ENCODE assay signal across 10 cellular contexts in genomic region chr15:101528108-101528916, GRCh38. TPM values are rescaled to one million over a fixed set of nuclear protein-coding genes. Genes with fewer than 3 reads are reported as not detected.
DNase-seq lines count a peak whose midpoint lies in the region; ATAC-seq and TF ChIP-seq lines count a peak whose summit lies in the region.
"Had no signal": no experiment of that assay in that cellular context is flagged by ENCODE, and none has a peak within 500 bp of the region (broad histone marks: within the 10 kb centered on the region; RNA-seq: fewer than 3 reads in every experiment).

No MANE protein-coding gene starts in this region.

- ATAC-seq in upper lobe of left lung (ENCODE audit: low FRiP score in 2 of 2): peak; percentile 24 to 62
- no peak for ATAC-seq in GM18519 (IDR thresholded peaks at IDR 0.05; ENCODE audit: low FRiP score, unreplicated experiment)
- ATAC-seq in activated T-cell treated with anti-CD3 and anti-CD28 coated beads, Interleukin-2, amount 50 U/mL, for 4 hours: no peak
- ATAC-seq in HG02973 (IDR thresholded peaks at IDR 0.05; ENCODE audit: unreplicated experiment): no peak

- H3K79me1 ChIP-seq in mesenchymal stem cell (replicated peaks; ENCODE audit: low read length, poor library complexity, severe bottlenecking): no peaks in the 10 kb centered on the region

- no peak overlapping the region for H3K4me3 Mint-ChIP-seq in activated T-cell treated with anti-CD3 and anti-CD28 coated beads, Interleukin-2, amount 50 U/mL, for 4 hours
- H3K4me3 Mint-ChIP-seq: activated naive CD8-positive, alpha-beta T cell; neural crest cell had no signal

- no peak overlapping the region for H2AFZ ChIP-seq in mesenchymal stem cell (ENCODE audit: low read depth, low read length)

- peak overlapping the region; percentile 87 for H2BK120ac ChIP-seq in mesenchymal stem cell (ENCODE audit: low read depth, low read length)

- no peaks in the 10 kb centered on the region for H3K9me3 Mint-ChIP-seq in activated T-cell treated with anti-CD3 and anti-CD28 coated beads, Interleukin-2, amount 50 U/mL, for 4 hours
- H3K9me3 Mint-ChIP-seq: neural crest cell had no signal

- H3K9ac ChIP-seq in duodenal mucosa (ENCODE audit: low read depth in 1 of 2, low read length in 2 of 2) (no peak overlapping the region), mesenchymal stem cell (ENCODE audit: low read length) (no peak overlapping the region)

- H3K27me3 ChIP-seq in duodenal mucosa (ENCODE audit: control insufficient read depth in 1 of 2, insufficient read depth in 2 of 2, low read length in 2 of 2): no peaks in the 10 kb centered on the region
- H3K27me3 ChIP-seq in mesenchymal stem cell (ENCODE audit: control insufficient read depth in 1 of 2, insufficient read depth in 1 of 2, low read length in 2 of 2): peaks cover 13 to 51% of the 10 kb centered on the region in 2 experiments
- H3K27me3 ChIP-seq in upper lobe of left lung: no peaks in the 10 kb centered on the region

- H3K27me3 Mint-ChIP-seq in activated T-cell treated with anti-CD3 and anti-CD28 coated beads, Interleukin-2, amount 50 U/mL, for 4 hours (ENCODE audit: low read depth): peaks cover 12% of the 10 kb centered on the region

- no peak for TF ChIP-seq POLR2A in upper lobe of left lung (IDR thresholded peaks at IDR 0.05)

- peak overlapping the region; percentile 69 for H4K8ac ChIP-seq in mesenchymal stem cell (ENCODE audit: low read length)

- H3K36me3 Mint-ChIP-seq in activated T-cell treated with anti-CD3 and anti-CD28 coated beads, Interleukin-2, amount 50 U/mL, for 4 hours (ENCODE audit: insufficient read depth): no peaks in the 10 kb centered on the region
- H3K36me3 Mint-ChIP-seq: activated naive CD8-positive, alpha-beta T cell had no signal

- H3K18ac ChIP-seq in mesenchymal stem cell (ENCODE audit: low read depth in 1 of 2, low read length in 2 of 2): peak overlapping the region; percentile 16 to 85

- TF ChIP-seq CTCF in upper lobe of left lung (IDR thresholded peaks at IDR 0.05): no peak

- no peak for TF ChIP-seq EP300 in upper lobe of left lung (IDR thresholded peaks at IDR 0.05)

- no peaks in the 10 kb centered on the region for H3K36me3 ChIP-seq in duodenal mucosa (ENCODE audit: control insufficient read depth in 1 of 2, insufficient read depth in 2 of 2, low read length in 2 of 2)
- no peaks in the 10 kb centered on the region for H3K36me3 ChIP-seq in mesenchymal stem cell (ENCODE audit: control insufficient read depth in 1 of 2, insufficient read depth in 2 of 2, low read depth in 1 of 2, low read length in 2 of 2)
- no peaks in the 10 kb centered on the region for H3K36me3 ChIP-seq in upper lobe of left lung

- peak overlapping the region; percentile 74 for H4K91ac ChIP-seq in mesenchymal stem cell (ENCODE audit: low read length)

- peak overlapping the region in 1 of 2 experiments; percentile 22 for H3K4ac ChIP-seq in mesenchymal stem cell (ENCODE audit: low read depth in 1 of 2, low read length in 2 of 2)

- no peak overlapping the region for H2AK5ac ChIP-seq in mesenchymal stem cell (ENCODE audit: low read length, severe bottlenecking)

- H3K27ac ChIP-seq in duodenal mucosa (ENCODE audit: low read depth, low read length) (peak overlapping the region; percentile 27), mesenchymal stem cell (ENCODE audit: low read length, poor library complexity, severe bottlenecking) (peak overlapping the region; percentile 31), upper lobe of left lung (peak overlapping the region in 1 of 4 donors; percentile 13)

- H3K14ac ChIP-seq in mesenchymal stem cell (ENCODE audit: low read length in 2 of 2): no peak overlapping the region

- peak; percentile 2 for DNase-seq in SKM-1 treated with dmso at 0.1 percent for 144 hours (lab: John Stamatoyannopoulos, UW; ENCODE audit: unreplicated experiment)
- no peak for DNase-seq in SKM-1 (lab: John Stamatoyannopoulos, UW; ENCODE audit: unreplicated experiment)
- peak; percentile 72 for DNase-seq in mesenchymal stem cell
- DNase-seq in upper lobe of left lung: peak in 1 of 2 donors; percentile 69
- DNase-seq in activated T-cell treated with anti-CD3 and anti-CD28 coated beads, Interleukin-2, amount 50 U/mL, for 4 hours: no peak

- no peaks in the 10 kb centered on the region for H3K9me3 ChIP-seq in duodenal mucosa (ENCODE audit: control insufficient read depth in 1 of 2, low read length in 2 of 2)
- H3K9me3 ChIP-seq in mesenchymal stem cell (ENCODE audit: control insufficient read depth, low read length): no peaks in the 10 kb centered on the region
- no peaks in the 10 kb centered on the region for H3K9me3 ChIP-seq in upper lobe of left lung

- WGBS in mesenchymal stem cell: 41% methylated on average over 18 of the region's 18 CpGs
- 37 to 48% methylated on average over 6 to 18 of the region's 18 CpGs for WGBS in upper lobe of left lung, 2 donors

- H3K4me1 Mint-ChIP-seq in activated T-cell treated with anti-CD3 and anti-CD28 coated beads, Interleukin-2, amount 50 U/mL, for 4 hours (ENCODE audit: low read depth): no peaks in the 10 kb centered on the region
- H3K4me1 Mint-ChIP-seq: neural crest cell had no signal

- no peak overlapping the region for H3K23ac ChIP-seq in mesenchymal stem cell (ENCODE audit: low read length in 2 of 2)

- peak overlapping the region; percentile 29 to 41 for H2BK12ac ChIP-seq in mesenchymal stem cell (ENCODE audit: low read length in 2 of 2)

- H2BK15ac ChIP-seq in mesenchymal stem cell (ENCODE audit: low read depth, poor library complexity, severe bottlenecking): peak overlapping the region; percentile 62

- no peak overlapping the region for H2BK5ac ChIP-seq in mesenchymal stem cell (ENCODE audit: low read depth, low read length, poor library complexity, severe bottlenecking)

- H3K4me1 ChIP-seq in duodenal mucosa (ENCODE audit: control insufficient read depth in 1 of 2, insufficient read depth in 2 of 2, low read length in 2 of 2) (peaks cover 24 to 26% of the 10 kb centered on the region in 2 donors), mesenchymal stem cell (ENCODE audit: control insufficient read depth, insufficient read depth, low read depth, low read length) (peaks cover 25% of the 10 kb centered on the region), upper lobe of left lung (peaks cover 4 to 19% (median 17%) of the 10 kb centered on the region in 4 donors)

- H3K4me2 ChIP-seq in mesenchymal stem cell (ENCODE audit: low read length, poor library complexity, severe bottlenecking): peak overlapping the region; percentile 11

- H3K4me3 ChIP-seq in duodenal mucosa (ENCODE audit: low read depth in 1 of 2, low read length in 2 of 2): peak overlapping the region; percentile 40 to 50
- H3K4me3 ChIP-seq in mesenchymal stem cell (ENCODE audit: insufficient read depth in 1 of 2, low read depth in 1 of 2, low read length in 2 of 2): no peak overlapping the region
- no peak overlapping the region for H3K4me3 ChIP-seq in upper lobe of left lung

RNA-seq across cellular contexts. Expression of gene PCSK6, which starts 38.8 kb away (rescaled TPM):
- polyA plus RNA-seq in mesenchymal stem cell (2013, experiment 1 of 2): 49.7 TPM
- polyA plus RNA-seq in mesenchymal stem cell (2013, experiment 2 of 2): 51.6 TPM
- 10 to 100 TPM in 1 of 6 donors, 1 to 10 TPM in 5; 3.1 to 24.4 (median 5.5) TPM for total RNA-seq in upper lobe of left lung
- total RNA-seq in activated T-cell treated with anti-CD3 and anti-CD28 coated beads, Interleukin-2, amount 50 U/mL, for 4 hours: under 1 TPM; 0.53 to 0.83 (median 0.65) TPM

Comparison
In these comparisons a context has a peak if more than half of its experiments do, and no peak if none do; other contexts are left out.
1. DNase-seq: peak in SKM-1 treated with dmso at 0.1 percent for 144 hours (single experiment) and mesenchymal stem cell (single experiment); none in SKM-1 (single experiment) and activated T-cell treated with anti-CD3 and anti-CD28 coated beads, Interleukin-2, amount 50 U/mL, for 4 hours (single experiment).
2. H3K4me3 ChIP-seq: peak in duodenal mucosa (2 of 2); none in mesenchymal stem cell (0 of 2) and upper lobe of left lung (0 of 4).
3. ATAC-seq: peak in upper lobe of left lung (2 of 2); none in GM18519 (single experiment), activated T-cell treated with anti-CD3 and anti-CD28 coated beads, Interleukin-2, amount 50 U/mL, for 4 hours (0 of 2) and HG02973 (single experiment).